In the genomic region with DNA sequence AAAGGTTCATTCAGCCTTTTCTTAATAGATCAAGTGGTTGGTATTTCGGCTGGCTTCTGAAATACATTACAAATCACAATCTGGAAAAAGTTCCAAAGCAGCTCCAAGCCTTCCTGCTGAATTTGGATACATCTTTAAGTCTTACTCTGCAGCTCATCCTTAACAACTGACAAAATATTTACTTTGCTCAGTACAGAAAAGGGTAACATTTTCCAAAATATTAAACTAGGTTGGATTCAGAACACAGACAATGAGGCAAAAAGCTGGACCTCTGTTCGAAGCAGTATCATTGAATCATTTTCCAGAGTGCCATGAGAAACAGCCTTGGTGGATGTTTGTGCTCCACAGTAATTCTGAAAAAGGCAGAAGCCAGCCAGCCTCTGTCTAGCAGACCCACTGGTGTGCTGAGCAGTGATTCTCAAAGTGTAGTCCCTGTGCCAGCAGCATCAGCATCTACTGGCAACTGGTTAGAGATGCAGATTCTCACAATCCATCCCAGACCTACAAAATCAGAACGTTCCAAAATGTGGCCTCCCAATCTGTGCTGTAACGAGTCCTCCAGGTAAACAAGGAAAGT, we compare ENCODE assay signal across 1 cellular context.
TF ChIP-seq lines count a peak whose summit lies in the region.

No MANE protein-coding gene starts in this region.

TF ChIP-seq in GM23338, 12 proteins besides CTCF, POLR2A, EP300 and RAD21 (continued from another document):
- TF ChIP-seq, protein P1, sequence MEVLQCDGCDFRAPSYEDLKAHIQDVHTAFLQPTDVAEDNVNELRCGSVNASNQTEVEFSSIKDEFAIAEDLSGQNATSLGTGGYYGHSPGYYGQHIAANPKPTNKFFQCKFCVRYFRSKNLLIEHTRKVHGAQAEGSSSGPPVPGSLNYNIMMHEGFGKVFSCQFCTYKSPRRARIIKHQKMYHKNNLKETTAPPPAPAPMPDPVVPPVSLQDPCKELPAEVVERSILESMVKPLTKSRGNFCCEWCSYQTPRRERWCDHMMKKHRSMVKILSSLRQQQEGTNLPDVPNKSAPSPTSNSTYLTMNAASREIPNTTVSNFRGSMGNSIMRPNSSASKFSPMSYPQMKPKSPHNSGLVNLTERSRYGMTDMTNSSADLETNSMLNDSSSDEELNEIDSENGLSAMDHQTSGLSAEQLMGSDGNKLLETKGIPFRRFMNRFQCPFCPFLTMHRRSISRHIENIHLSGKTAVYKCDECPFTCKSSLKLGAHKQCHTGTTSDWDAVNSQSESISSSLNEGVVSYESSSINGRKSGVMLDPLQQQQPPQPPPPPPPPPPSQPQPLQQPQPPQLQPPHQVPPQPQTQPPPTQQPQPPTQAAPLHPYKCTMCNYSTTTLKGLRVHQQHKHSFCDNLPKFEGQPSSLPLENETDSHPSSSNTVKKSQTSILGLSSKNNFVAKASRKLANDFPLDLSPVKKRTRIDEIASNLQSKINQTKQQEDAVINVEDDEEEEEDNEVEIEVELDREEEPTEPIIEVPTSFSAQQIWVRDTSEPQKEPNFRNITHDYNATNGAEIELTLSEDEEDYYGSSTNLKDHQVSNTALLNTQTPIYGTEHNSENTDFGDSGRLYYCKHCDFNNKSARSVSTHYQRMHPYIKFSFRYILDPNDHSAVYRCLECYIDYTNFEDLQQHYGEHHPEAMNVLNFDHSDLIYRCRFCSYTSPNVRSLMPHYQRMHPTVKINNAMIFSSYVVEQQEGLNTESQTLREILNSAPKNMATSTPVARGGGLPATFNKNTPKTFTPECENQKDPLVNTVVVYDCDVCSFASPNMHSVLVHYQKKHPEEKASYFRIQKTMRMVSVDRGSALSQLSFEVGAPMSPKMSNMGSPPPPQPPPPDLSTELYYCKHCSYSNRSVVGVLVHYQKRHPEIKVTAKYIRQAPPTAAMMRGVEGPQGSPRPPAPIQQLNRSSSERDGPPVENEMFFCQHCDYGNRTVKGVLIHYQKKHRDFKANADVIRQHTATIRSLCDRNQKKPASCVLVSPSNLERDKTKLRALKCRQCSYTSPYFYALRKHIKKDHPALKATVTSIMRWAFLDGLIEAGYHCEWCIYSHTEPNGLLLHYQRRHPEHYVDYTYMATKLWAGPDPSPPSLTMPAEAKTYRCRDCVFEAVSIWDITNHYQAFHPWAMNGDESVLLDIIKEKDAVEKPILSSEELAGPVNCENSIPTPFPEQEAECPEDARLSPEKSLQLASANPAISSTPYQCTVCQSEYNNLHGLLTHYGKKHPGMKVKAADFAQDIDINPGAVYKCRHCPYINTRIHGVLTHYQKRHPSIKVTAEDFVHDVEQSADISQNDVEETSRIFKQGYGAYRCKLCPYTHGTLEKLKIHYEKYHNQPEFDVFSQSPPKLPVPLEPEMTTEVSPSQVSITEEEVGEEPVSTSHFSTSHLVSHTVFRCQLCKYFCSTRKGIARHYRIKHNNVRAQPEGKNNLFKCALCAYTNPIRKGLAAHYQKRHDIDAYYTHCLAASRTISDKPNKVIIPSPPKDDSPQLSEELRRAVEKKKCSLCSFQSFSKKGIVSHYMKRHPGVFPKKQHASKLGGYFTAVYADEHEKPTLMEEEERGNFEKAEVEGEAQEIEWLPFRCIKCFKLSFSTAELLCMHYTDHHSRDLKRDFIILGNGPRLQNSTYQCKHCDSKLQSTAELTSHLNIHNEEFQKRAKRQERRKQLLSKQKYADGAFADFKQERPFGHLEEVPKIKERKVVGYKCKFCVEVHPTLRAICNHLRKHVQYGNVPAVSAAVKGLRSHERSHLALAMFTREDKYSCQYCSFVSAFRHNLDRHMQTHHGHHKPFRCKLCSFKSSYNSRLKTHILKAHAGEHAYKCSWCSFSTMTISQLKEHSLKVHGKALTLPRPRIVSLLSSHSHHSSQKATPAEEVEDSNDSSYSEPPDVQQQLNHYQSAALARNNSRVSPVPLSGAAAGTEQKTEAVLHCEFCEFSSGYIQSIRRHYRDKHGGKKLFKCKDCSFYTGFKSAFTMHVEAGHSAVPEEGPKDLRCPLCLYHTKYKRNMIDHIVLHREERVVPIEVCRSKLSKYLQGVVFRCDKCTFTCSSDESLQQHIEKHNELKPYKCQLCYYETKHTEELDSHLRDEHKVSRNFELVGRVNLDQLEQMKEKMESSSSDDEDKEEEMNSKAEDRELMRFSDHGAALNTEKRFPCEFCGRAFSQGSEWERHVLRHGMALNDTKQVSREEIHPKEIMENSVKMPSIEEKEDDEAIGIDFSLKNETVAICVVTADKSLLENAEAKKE (CRISPR knock-in tag; IDR thresholded peaks at IDR 0.05): no peak
- TF ChIP-seq ZNF114 (CRISPR knock-in tag; IDR thresholded peaks at IDR 0.05) (no peak), NANOG (IDR thresholded peaks at IDR 0.05; ENCODE audit: borderline replicate concordance) (no peak), EZH2 (IDR thresholded peaks at IDR 0.05; ENCODE audit: low read depth, unreplicated experiment) (no peak), CREB1 (CRISPR knock-in tag; IDR thresholded peaks at IDR 0.05; ENCODE audit: low read depth) (no peak), POLR2AphosphoS5 (IDR thresholded peaks at IDR 0.05; ENCODE audit: low read depth) (no peak)
- TF ChIP-seq, protein P2, sequence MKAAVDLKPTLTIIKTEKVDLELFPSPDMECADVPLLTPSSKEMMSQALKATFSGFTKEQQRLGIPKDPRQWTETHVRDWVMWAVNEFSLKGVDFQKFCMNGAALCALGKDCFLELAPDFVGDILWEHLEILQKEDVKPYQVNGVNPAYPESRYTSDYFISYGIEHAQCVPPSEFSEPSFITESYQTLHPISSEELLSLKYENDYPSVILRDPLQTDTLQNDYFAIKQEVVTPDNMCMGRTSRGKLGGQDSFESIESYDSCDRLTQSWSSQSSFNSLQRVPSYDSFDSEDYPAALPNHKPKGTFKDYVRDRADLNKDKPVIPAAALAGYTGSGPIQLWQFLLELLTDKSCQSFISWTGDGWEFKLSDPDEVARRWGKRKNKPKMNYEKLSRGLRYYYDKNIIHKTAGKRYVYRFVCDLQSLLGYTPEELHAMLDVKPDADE (IDR thresholded peaks at IDR 0.05): no peak
